Comparison of ENCODE assay signal across 8 cellular contexts in the genomic region with DNA sequence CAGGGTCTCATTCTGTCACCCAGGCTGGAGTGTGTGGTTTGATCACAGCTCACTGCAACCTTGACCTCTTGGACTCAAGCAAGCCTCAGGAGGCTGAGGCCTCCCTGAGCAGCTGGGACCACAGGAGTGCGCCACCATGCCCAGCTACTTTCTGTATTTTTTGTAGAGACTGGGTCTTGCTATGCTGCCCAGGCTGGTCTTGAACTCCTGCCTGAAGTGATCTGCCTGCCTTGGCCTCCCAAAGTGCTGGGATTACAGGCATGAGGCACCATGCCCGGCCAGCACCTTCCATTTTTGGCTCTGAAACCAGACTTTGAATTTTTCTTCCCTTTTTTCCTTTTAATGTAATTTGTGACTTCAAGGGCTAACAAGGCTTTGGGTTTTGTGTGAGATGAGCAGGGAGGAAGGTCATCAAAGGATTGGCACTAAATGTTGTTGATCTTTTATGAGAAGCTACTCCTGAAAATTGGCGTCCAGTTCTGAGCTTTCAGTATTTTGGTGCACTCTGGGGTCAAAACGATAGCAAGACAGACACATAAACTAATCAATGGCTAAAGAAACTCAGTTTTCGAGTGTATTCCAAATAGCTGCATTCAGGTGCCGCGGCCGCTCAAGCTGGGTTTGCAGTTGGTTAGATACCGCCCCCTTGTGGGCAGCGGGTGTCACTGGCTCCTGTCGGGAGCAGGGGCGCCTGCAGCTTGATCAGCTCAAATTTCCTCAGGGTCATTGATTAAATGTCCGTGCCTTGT. TPM values are rescaled to one million over a fixed set of nuclear protein-coding genes. Genes with fewer than 3 reads are reported as not detected.
A peak's percentile ranks its signal among the peaks of the same experiment; 100 is the strongest.
DNase-seq lines count a peak whose midpoint lies in the region; ATAC-seq, FAIRE-seq and TF ChIP-seq lines count a peak whose summit lies in the region.

No MANE protein-coding gene starts in this region.

- H4K20me1 ChIP-seq in Karpas-422 (ENCODE audit: insufficient read depth, low read depth, low read length) (no peaks in the 10 kb centered on the region), osteoblast (ENCODE audit: insufficient read depth, low read length) (no peaks in the 10 kb centered on the region)

- H3K79me2 ChIP-seq in Karpas-422 (ENCODE audit: low read length), result no peaks in the 10 kb centered on the region
- no peaks in the 10 kb centered on the region for H3K79me2 ChIP-seq in osteoblast (ENCODE audit: insufficient read depth, low read length)

- TF ChIP-seq POLR2A in testis (IDR thresholded peaks at IDR 0.05), result no peak

- 13% methylated on average over 13 of the region's 13 CpGs for WGBS in testis, 2 donors

- H3K4me1 ChIP-seq in Karpas-422 (ENCODE audit: low read length), result no peaks in the 10 kb centered on the region
- peaks cover 11% of the 10 kb centered on the region for H3K4me1 ChIP-seq in RWPE2 (ENCODE audit: insufficient read depth, poor library complexity, severe bottlenecking)
- H3K4me1 ChIP-seq in foreskin keratinocyte, result no peaks in the 10 kb centered on the region
- H3K4me1 ChIP-seq in osteoblast (ENCODE audit: insufficient read depth, low read length), result peaks cover 25% of the 10 kb centered on the region
- peaks cover 13% of the 10 kb centered on the region for H3K4me1 ChIP-seq in testis

- no peak overlapping the region for H3K9ac ChIP-seq in Karpas-422 (ENCODE audit: low read length)

- no peak overlapping the region for H3K27ac ChIP-seq in Karpas-422 (ENCODE audit: low read length)
- H3K27ac ChIP-seq in RWPE2 (ENCODE audit: poor library complexity, severe bottlenecking), result no peak overlapping the region
- H3K27ac ChIP-seq in foreskin keratinocyte, result no peak overlapping the region
- H3K27ac ChIP-seq in osteoblast (ENCODE audit: low read depth, low read length), result no peak overlapping the region
- no peak overlapping the region for H3K27ac ChIP-seq in testis

- no peak for FAIRE-seq in D721Med (lab: Jason Lieb, UNC)

- DNase-seq in D721Med (ENCODE audit: insufficient read length, low spot score) (peak; percentile 67), Karpas-422 (peak; percentile 83), RWPE2 (ENCODE audit: low spot score) (peak; percentile 77), foreskin keratinocyte (peak in 1 of 2 donors; percentile 41), osteoblast (ENCODE audit: insufficient read length, low spot score, missing footprints) (peak; percentile 86), testis (peak; percentile 93)
- DNase-seq in activated T-helper 9 cell treated with anti-CD3 and anti-CD28 coated beads, Interleukin-2, amount 50 U/mL, for 16 hours (ENCODE audit: low read depth), result peak; percentile 73

- H3K9me3 ChIP-seq in Karpas-422 (ENCODE audit: low read length) (no peaks in the 10 kb centered on the region), RWPE2 (ENCODE audit: severe bottlenecking) (no peaks in the 10 kb centered on the region), osteoblast (ENCODE audit: low read depth, low read length) (no peaks in the 10 kb centered on the region), testis (no peaks in the 10 kb centered on the region)

- H3K9me2 ChIP-seq in Karpas-422 (replicated peaks; ENCODE audit: insufficient read depth, low read length), result no peaks in the 10 kb centered on the region

- no peaks in the 10 kb centered on the region for H3K36me3 ChIP-seq in Karpas-422 (ENCODE audit: insufficient read depth, low read length)
- H3K36me3 ChIP-seq in RWPE2 (ENCODE audit: low read depth), result no peaks in the 10 kb centered on the region
- H3K36me3 ChIP-seq in osteoblast (ENCODE audit: insufficient read depth, low read length), result no peaks in the 10 kb centered on the region
- H3K36me3 ChIP-seq in testis (ENCODE audit: low read depth, missing control alignments), result no peaks in the 10 kb centered on the region

- peak; percentile 91 for TF ChIP-seq CTCF in D721Med (IDR thresholded peaks at IDR 0.05; ENCODE audit: insufficient read depth, missing control alignments)
- TF ChIP-seq CTCF in RWPE2 (IDR thresholded peaks at IDR 0.05; ENCODE audit: poor library complexity, severe bottlenecking), result peak; percentile 98
- peak; percentile 97 for TF ChIP-seq CTCF in foreskin keratinocyte (conservative IDR thresholded peaks at IDR 0.05)
- TF ChIP-seq CTCF in osteoblast (IDR thresholded peaks at IDR 0.05; ENCODE audit: extremely low read depth, low read depth, low read length), result peak; percentile 99
- peak; percentile 87 to 96 (median 88) for TF ChIP-seq CTCF in testis (IDR thresholded peaks at IDR 0.05)

- intact Hi-C loops in testis (cut with DNase I; ENCODE audit: low total_unique reads), result no loop called here

- H2AFZ ChIP-seq in Karpas-422 (ENCODE audit: low read length), result no peak overlapping the region
- H2AFZ ChIP-seq in osteoblast (ENCODE audit: low read length), result peak overlapping the region; percentile 58

- no peak overlapping the region for H3K4me3 ChIP-seq in Karpas-422 (ENCODE audit: low read length)
- no peak overlapping the region for H3K4me3 ChIP-seq in RWPE2 (ENCODE audit: severe bottlenecking)
- peak overlapping the region; percentile 42 for H3K4me3 ChIP-seq in osteoblast (ENCODE audit: insufficient read depth, low read length)
- no peak overlapping the region for H3K4me3 ChIP-seq in testis

- H3K4me2 ChIP-seq in Karpas-422 (ENCODE audit: low read depth, low read length, poor library complexity, severe bottlenecking), result no peak overlapping the region
- peak overlapping the region; percentile 74 for H3K4me2 ChIP-seq in osteoblast (ENCODE audit: insufficient read depth, low read length)

- no peaks in the 10 kb centered on the region for H3K27me3 ChIP-seq in Karpas-422 (ENCODE audit: low read length)
- H3K27me3 ChIP-seq in RWPE2 (ENCODE audit: insufficient read depth, poor library complexity, severe bottlenecking), result no peaks in the 10 kb centered on the region
- no peaks in the 10 kb centered on the region for H3K27me3 ChIP-seq in foreskin keratinocyte
- no peaks in the 10 kb centered on the region for H3K27me3 ChIP-seq in osteoblast (ENCODE audit: insufficient read depth, low read length)
- H3K27me3 ChIP-seq in testis, result no peaks in the 10 kb centered on the region

- ATAC-seq in GM21515 (IDR thresholded peaks at IDR 0.05; ENCODE audit: unreplicated experiment) (peak; percentile 86), RWPE2 (ENCODE audit: low read depth) (peak; percentile 91), foreskin keratinocyte (peak; percentile 87)

RNA-seq across cellular contexts. Expression of a gene that starts 51.9 kb away (rescaled TPM):
- total RNA-seq in Karpas-422 (2014; rRNA removed; shearing (Covaris generic); ENCODE audit: low replicate concordance), result not detected in 2 replicates
- 3.6 and 6.7 TPM in 2 replicates for total RNA-seq in foreskin keratinocyte
- polyA plus RNA-seq in foreskin keratinocyte, result 1.1 and 1.9 TPM in 2 replicates
- total RNA-seq in osteoblast, result 174 and 210 TPM in 2 replicates
- 1 to 10 TPM; 6.0 to 6.3 TPM for total RNA-seq in testis
- polyA plus RNA-seq in testis (ENCODE audit: insufficient read depth, low read depth, low replicate concordance), result 6.5 TPM

Comparison
In these comparisons a context has a peak if more than half of its experiments do, and no peak if none do; other contexts are left out.
1. RNA of a gene that starts 51.9 kb away (total RNA-seq): 174 to 210 TPM in osteoblast; 3.6 to 6.7 TPM in foreskin keratinocyte, 6.0 to 6.3 TPM in testis and not detected in Karpas-422; every median in the first group is over 10 times any median in the second.
2. Peak in every context shown above with its lines, with median percentiles within 50 percentile points of each other: CTCF ChIP-seq and ATAC-seq.